ENCODE assay signal across 7 cellular contexts in the genomic region with DNA sequence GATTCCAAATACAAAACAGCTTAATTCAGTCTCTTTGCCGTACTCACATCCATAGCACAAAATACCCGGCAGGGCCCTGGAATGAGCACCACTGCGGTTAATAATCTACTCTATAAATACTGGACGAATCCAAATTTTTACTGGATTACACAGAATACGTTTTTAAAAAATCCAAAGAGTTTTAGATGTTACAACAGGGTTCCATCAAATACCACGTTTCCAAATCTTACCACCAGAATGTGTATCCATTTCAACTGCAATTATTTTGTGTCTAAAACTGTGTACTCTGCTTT. TPM values are rescaled to one million over a fixed set of nuclear protein-coding genes. Genes with fewer than 3 reads are reported as not detected.
DNase-seq lines count a peak whose midpoint lies in the region; ATAC-seq and TF ChIP-seq lines count a peak whose summit lies in the region.

No MANE protein-coding gene starts in this region.

- H4K20me1 ChIP-seq in GM23248 (ENCODE audit: insufficient read depth) (no peaks in the 10 kb centered on the region), OCI-LY1 (ENCODE audit: insufficient read depth, low read length) (peaks cover 3% of the 10 kb centered on the region; the same call in 1 of the 2 replicates)

- H3K4me1 ChIP-seq in GM23248 (ENCODE audit: insufficient read depth) (peaks cover 9% of the 10 kb centered on the region), OCI-LY1 (ENCODE audit: insufficient read depth, low read length, severe bottlenecking) (peaks cover 31% of the 10 kb centered on the region)

- H3K9me2 ChIP-seq in GM23248 (ENCODE audit: insufficient read depth) (no peaks in the 10 kb centered on the region), OCI-LY1 (ENCODE audit: low read depth, low read length) (no peaks in the 10 kb centered on the region)

- H3K9me3 Mint-ChIP-seq in effector memory CD8-positive, alpha-beta T cell, result no peaks in the 10 kb centered on the region
- H3K9me3 Mint-ChIP-seq in nephron, result no peaks in the 10 kb centered on the region

- H3K27me3 ChIP-seq in GM23248 (replicated peaks; ENCODE audit: insufficient read depth) (no peaks in the 10 kb centered on the region), OCI-LY1 (ENCODE audit: insufficient read depth, low read length) (no peaks in the 10 kb centered on the region)

- peak overlapping the region; percentile 96 to 99 for H3K27ac Mint-ChIP-seq in effector memory CD8-positive, alpha-beta T cell
- peak overlapping the region; percentile 96 to 100 (median 99) for H3K27ac Mint-ChIP-seq in nephron

- WGBS in GM23248 (ENCODE audit: low coverage in 1 of 2, low lambda C conversion rate in 2 of 2, missing lambda C conversion rate in 2 of 2), 2 experiments, result 3 to 4% methylated on average over 6 of the region's 6 CpGs

- H3K9me3 ChIP-seq in GM23248 (ENCODE audit: low read depth), result no peaks in the 10 kb centered on the region
- H3K9me3 ChIP-seq in OCI-LY1 (ENCODE audit: low read length), result no peaks in the 10 kb centered on the region

- H3K4me2 ChIP-seq in GM23248 (ENCODE audit: unreplicated experiment) (peak overlapping the region; percentile 95), OCI-LY1 (ENCODE audit: low read length) (peak overlapping the region; percentile 86)

- H3K9ac ChIP-seq in GM23248 (peak overlapping the region; percentile 98), OCI-LY1 (ENCODE audit: low read length) (peak overlapping the region; percentile 90)

- in situ Hi-C loops in GM23248 (cut with MboI), result no loop called here

- H3F3A ChIP-seq in GM23248 (ENCODE audit: insufficient read depth) (peaks cover 38% of the 10 kb centered on the region), OCI-LY1 (ENCODE audit: insufficient read depth, low read length) (peaks cover 10% of the 10 kb centered on the region)

- DNase-seq in GM23248, result peak; percentile 60
- DNase-seq in effector memory CD8-positive, alpha-beta T cell, result no peak
- no peak for DNase-seq in NCI-H187 treated with DMSO at 0.1 percent for 48 hours (lab: John Stamatoyannopoulos, UW)

- TF ChIP-seq CTCF in OCI-LY1 (IDR thresholded peaks at IDR 0.05; ENCODE audit: low read length), result no peak
- no peak for TF ChIP-seq CTCF in nephron (IDR thresholded peaks at IDR 0.05; ENCODE audit: unreplicated experiment in 3 of 3)

- peak overlapping the region; percentile 89 to 95 for H3K4me3 Mint-ChIP-seq in effector memory CD8-positive, alpha-beta T cell
- H3K4me3 Mint-ChIP-seq in nephron, result peak overlapping the region; percentile 93 to 98 (median 97)

- H2AFZ ChIP-seq in GM23248 (peak overlapping the region; percentile 83), OCI-LY1 (ENCODE audit: low read length) (no peak overlapping the region)

- ATAC-seq in effector memory CD8-positive, alpha-beta T cell (replicated peaks), result no peak
- ATAC-seq in HG03565 (IDR thresholded peaks at IDR 0.05; ENCODE audit: unreplicated experiment), result no peak
- ATAC-seq in HG03039 (IDR thresholded peaks at IDR 0.05; ENCODE audit: unreplicated experiment), result no peak

- H3K36me3 Mint-ChIP-seq in effector memory CD8-positive, alpha-beta T cell (ENCODE audit: insufficient read depth), result peaks cover 57% of the 10 kb centered on the region
- no peaks in the 10 kb centered on the region for H3K36me3 Mint-ChIP-seq in nephron (ENCODE audit: low read depth)

- H3K27ac ChIP-seq in GM23248, result peak overlapping the region; percentile 98
- peak overlapping the region; percentile 96 for H3K27ac ChIP-seq in OCI-LY1 (ENCODE audit: low read depth, low read length, poor library complexity, severe bottlenecking)

- H3K36me3 ChIP-seq in GM23248 (ENCODE audit: low read depth), result no peaks in the 10 kb centered on the region
- H3K36me3 ChIP-seq in OCI-LY1 (ENCODE audit: insufficient read depth, low read length), result no peaks in the 10 kb centered on the region; the same call in 1 of the 2 replicates

- peaks cover 12 to 21% of the 10 kb centered on the region in 2 donors for H3K4me1 Mint-ChIP-seq in effector memory CD8-positive, alpha-beta T cell (ENCODE audit: low read depth in 2 of 2)
- H3K4me1 Mint-ChIP-seq in nephron, result peaks cover 6% of the 10 kb centered on the region

- H3K79me2 ChIP-seq in GM23248 (ENCODE audit: insufficient read depth), result peaks cover 30% of the 10 kb centered on the region
- peaks cover 15% of the 10 kb centered on the region for H3K79me2 ChIP-seq in OCI-LY1 (ENCODE audit: insufficient read depth, low read length)

- H3K4me3 ChIP-seq in GM23248 (peak overlapping the region; percentile 87), OCI-LY1 (ENCODE audit: low read depth, low read length, poor library complexity, severe bottlenecking) (peak overlapping the region; percentile 78)

- H3K27me3 Mint-ChIP-seq in effector memory CD8-positive, alpha-beta T cell, result no peaks in the 10 kb centered on the region
- H3K27me3 Mint-ChIP-seq in nephron (ENCODE audit: low read depth), result no peaks in the 10 kb centered on the region

RNA-seq across cellular contexts. Expression of a gene that starts 1.8 kb away (rescaled TPM):
- total RNA-seq in GM23248 (2014; rRNA removed; shearing (Covaris generic)), result 7.2 and 8.2 TPM in 2 replicates
- polyA plus RNA-seq in GM23248 (2016; fragmentation: Nextera tagmentation; extraction: Ambion mirVana), result 6.5 and 7.2 TPM in 2 replicates

RNA-seq across cellular contexts. Expression of a gene that starts 5.8 kb away (rescaled TPM):
- total RNA-seq in GM23248 (2014; rRNA removed; shearing (Covaris generic)), result 74.1 and 75.7 TPM in 2 replicates
- polyA plus RNA-seq in GM23248 (2016; fragmentation: Nextera tagmentation; extraction: Ambion mirVana), result 88.6 and 96.7 TPM in 2 replicates
